28 cellular contexts compared by ENCODE assay signal in genomic region chr10:107970512-107970911, GRCh38.
"Had no signal": no experiment of that assay in that cellular context is flagged by ENCODE, and none has a peak within 500 bp of the region (broad histone marks: within the 10 kb centered on the region; RNA-seq: fewer than 3 reads in every experiment).

No MANE protein-coding gene starts in this region.

- H3K36me3 Mint-ChIP-seq: activated CD8-positive, alpha-beta memory T cell treated with anti-CD3 and anti-CD28 coated beads, Interleukin-2, amount 10 ng/mL, durations not matched to agents 7 days and 5 days; activated naive CD4-positive, alpha-beta T cell treated with anti-CD3 and anti-CD28 coated beads, Interleukin-2, amount 50 U/mL, for 24 hours had no signal

- H3K27me3 ChIP-seq: ascending aorta, body of pancreas, cardiac muscle cell, Peyer's patch, SJSA1 had no signal

- ATAC-seq: activated CD8-positive, alpha-beta memory T cell treated with anti-CD3 and anti-CD28 coated beads, Interleukin-2, amount 10 ng/mL, durations not matched to agents 7 days and 5 days; body of pancreas; SK-N-SH treated with all-trans-retinoic acid at 6 μM for 48 hours had no signal

- H3K27me3 Mint-ChIP-seq: activated B cell treated with CpG ODN at 0.5 μM for 24 hours; activated CD4-positive, alpha-beta T cell treated with anti-CD3 and anti-CD28 coated beads, Interleukin-2, amount 10 ng/mL, durations not matched to agents 24 days and 14 days; activated CD8-positive, alpha-beta memory T cell treated with anti-CD3 and anti-CD28 coated beads, Interleukin-2, amount 10 ng/mL, durations not matched to agents 7 days and 5 days; activated naive CD4-positive, alpha-beta T cell treated with anti-CD3 and anti-CD28 coated beads, Interleukin-2, amount 50 U/mL, for 24 hours; activated T-cell treated with anti-CD3 and anti-CD28 coated beads, Interleukin-2, amount 50 U/mL, for 24 hours had no signal

- H3K4me1 ChIP-seq: ascending aorta, body of pancreas, Peyer's patch, SJSA1 had no signal

- H3K36me3 ChIP-seq: ascending aorta, cardiac muscle cell, Peyer's patch, SJSA1 had no signal

- H3K9me3 ChIP-seq: ascending aorta, Peyer's patch had no signal

- H3K4me3 Mint-ChIP-seq: activated B cell treated with CpG ODN at 0.5 μM for 24 hours; activated CD4-positive, alpha-beta T cell treated with anti-CD3 and anti-CD28 coated beads, Interleukin-2, amount 10 ng/mL, durations not matched to agents 24 days and 14 days; activated CD8-positive, alpha-beta memory T cell treated with anti-CD3 and anti-CD28 coated beads, Interleukin-2, amount 10 ng/mL, durations not matched to agents 7 days and 5 days; activated naive CD4-positive, alpha-beta T cell treated with anti-CD3 and anti-CD28 coated beads, Interleukin-2, amount 50 U/mL, for 24 hours; activated T-cell treated with anti-CD3 and anti-CD28 coated beads, Interleukin-2, amount 50 U/mL, for 24 hours; activated T-helper 1 cell treated with anti-CD3 and anti-CD28 coated beads, Interleukin-12 subunit alpha, Interleukin-12 subunit beta, Interleukin-2, Interleukin-4 antibody, amounts not matched to agents 30 ng/mL and 10 ng/mL and 1 ng/mL, durations not matched to agents 14 hours and 24 hours and 36 hours had no signal

- H3K4me3 ChIP-seq: ascending aorta, body of pancreas, cardiac muscle cell, Peyer's patch, SJSA1 had no signal

- H3K4me1 Mint-ChIP-seq: activated B cell treated with CpG ODN at 0.5 μM for 24 hours; activated CD4-positive, alpha-beta T cell treated with anti-CD3 and anti-CD28 coated beads, Interleukin-2, amount 10 ng/mL, durations not matched to agents 24 days and 14 days; activated CD8-positive, alpha-beta memory T cell treated with anti-CD3 and anti-CD28 coated beads, Interleukin-2, amount 10 ng/mL, durations not matched to agents 7 days and 5 days; activated naive CD4-positive, alpha-beta T cell treated with anti-CD3 and anti-CD28 coated beads, Interleukin-2, amount 50 U/mL, for 24 hours had no signal

- DNase-seq: activated B cell treated with CpG ODN at 0.5 μM for 24 hours; activated CD4-positive, alpha-beta T cell treated with anti-CD3 and anti-CD28 coated beads for 1 hour; activated CD4-positive, alpha-beta T cell treated with anti-CD3 and anti-CD28 coated beads, Interleukin-2, amount 10 ng/mL, durations not matched to agents 24 days and 14 days; activated CD4-positive, alpha-beta T cell treated with anti-CD3 and anti-CD28 coated beads, Interleukin-2, amount 50 U/mL, for 48 hours; activated CD8-positive, alpha-beta memory T cell treated with anti-CD3 and anti-CD28 coated beads, Interleukin-2, amount 10 ng/mL, durations not matched to agents 7 days and 5 days; activated effector memory CD4-positive, alpha-beta T cell treated with Interleukin-2 at 50 U/mL for 16 hours; activated naive CD4-positive, alpha-beta T cell; activated T-cell treated with anti-CD3 and anti-CD28 coated beads, Interleukin-2, amount 50 U/mL, for 24 hours; amniotic stem cell; body of pancreas; NCI-H1092; NCI-H1417; NCI-H1930; NCI-H2107; NCI-H2171 treated with DMSO at 0.1 percent for 48 hours; NCI-H226; NCI-H526; NK-92 treated with Interleukin-12 subunit alpha and Interleukin-12 subunit beta, amount 100 ng/mL, for 24 hours; OCI-M1; Peyer's patch; SHP77; SW 1271 had no signal

- H3K27ac Mint-ChIP-seq: activated B cell treated with CpG ODN at 0.5 μM for 24 hours; activated CD4-positive, alpha-beta T cell treated with anti-CD3 and anti-CD28 coated beads, Interleukin-2, amount 10 ng/mL, durations not matched to agents 24 days and 14 days; activated CD8-positive, alpha-beta memory T cell treated with anti-CD3 and anti-CD28 coated beads, Interleukin-2, amount 10 ng/mL, durations not matched to agents 7 days and 5 days; activated naive CD4-positive, alpha-beta T cell treated with anti-CD3 and anti-CD28 coated beads, Interleukin-2, amount 50 U/mL, for 24 hours; activated T-cell treated with anti-CD3 and anti-CD28 coated beads, Interleukin-2, amount 50 U/mL, for 24 hours; activated T-helper 1 cell treated with anti-CD3 and anti-CD28 coated beads, Interleukin-12 subunit alpha, Interleukin-12 subunit beta, Interleukin-2, Interleukin-4 antibody, amounts not matched to agents 30 ng/mL and 10 ng/mL and 1 ng/mL, durations not matched to agents 14 hours and 24 hours and 36 hours had no signal

- H3K27ac ChIP-seq: ascending aorta, body of pancreas, cardiac muscle cell, Peyer's patch, SJSA1 had no signal
